Comparison of ENCODE assay signal across 22 cellular contexts in the genomic region with DNA sequence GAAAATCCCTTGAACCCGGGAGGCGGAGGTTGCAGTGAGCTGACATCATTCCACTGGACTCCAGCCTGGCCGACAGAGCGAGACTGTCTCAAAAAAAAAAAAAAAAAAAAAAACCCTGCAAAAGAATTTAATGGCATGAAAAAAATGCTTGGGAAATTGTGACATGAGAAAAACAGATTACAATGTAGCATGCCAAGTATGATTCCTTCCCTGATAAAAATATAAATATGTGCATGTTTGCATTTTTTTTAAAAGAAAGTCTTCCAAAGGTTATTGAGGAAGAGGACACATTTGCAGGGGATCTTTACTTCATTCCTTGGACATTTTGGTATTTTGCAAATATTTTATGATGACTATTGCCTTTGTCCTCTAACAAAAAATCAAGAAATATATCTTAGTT. TPM values are rescaled to one million over a fixed set of nuclear protein-coding genes. Genes with fewer than 3 reads are reported as not detected.
"Had no signal": no experiment of that assay in that cellular context is flagged by ENCODE, and none has a peak within 500 bp of the region (broad histone marks: within the 10 kb centered on the region; RNA-seq: fewer than 3 reads in every experiment).

No MANE protein-coding gene starts in this region.

- FAIRE-seq: TTC549 had no signal

- H3K27ac Mint-ChIP-seq: activated B cell treated with CpG ODN at 0.5 μM for 24 hours; activated CD8-positive, alpha-beta T cell treated with anti-CD3 and anti-CD28 coated beads for 36 hours; activated naive CD4-positive, alpha-beta T cell treated with anti-CD3 and anti-CD28 coated beads, Interleukin-2, amount 50 U/mL, for 72 hours; nephron had no signal

- H3K27me3 ChIP-seq: colonic mucosa, transverse colon had no signal

- H3K4me3 Mint-ChIP-seq: activated B cell treated with CpG ODN at 0.5 μM for 24 hours; activated CD8-positive, alpha-beta T cell treated with anti-CD3 and anti-CD28 coated beads for 36 hours; activated T-cell treated with anti-CD3 and anti-CD28 coated beads, Interleukin-2, amount 50 U/mL, for 4 hours; nephron had no signal

- H3K4me2 ChIP-seq: smooth muscle cell had no signal

- H3K36me3 ChIP-seq: colonic mucosa, lower lobe of right lung, prostate gland, transverse colon had no signal

- H3K4me3 ChIP-seq: colonic mucosa, lower lobe of right lung, prostate gland, smooth muscle cell, transverse colon had no signal

- H3K27me3 Mint-ChIP-seq: activated CD8-positive, alpha-beta T cell treated with anti-CD3 and anti-CD28 coated beads for 36 hours had no signal

- DNase-seq: activated B cell treated with CpG ODN at 0.5 μM for 24 hours; activated CD4-positive, alpha-beta T cell treated with anti-CD3 and anti-CD28 coated beads for 48 hours; activated CD8-positive, alpha-beta T cell treated with anti-CD3 and anti-CD28 coated beads for 36 hours; activated effector memory CD4-positive, alpha-beta T cell treated with anti-CD3 and anti-CD28 coated beads, Interleukin-2, amount 50 U/mL, for 16 hours; activated T-cell treated with anti-CD3 and anti-CD28 coated beads, Interleukin-2, amount 50 U/mL, for 4 hours; amniotic stem cell; caudate nucleus; colonic mucosa; hippocampal formation; lower lobe of right lung; nucleus accumbens; right cardiac atrium; stimulated activated CD4-positive, alpha-beta T cell treated with anti-CD3 and anti-CD28 coated beads, Interleukin-4, amount 100 ng/mL, for 4 hours; stimulated activated CD8-positive, alpha-beta memory T cell treated with anti-CD3 and anti-CD28 coated beads, Interleukin-4, amount 100 ng/mL, for 48 hours; stimulated activated naive CD4-positive, alpha-beta T cell treated with Interleukin-2 at 50 U/mL for 16 hours; SW 1271; transverse colon had no signal

- H3K4me1 Mint-ChIP-seq: activated B cell treated with CpG ODN at 0.5 μM for 24 hours, nephron had no signal

- H3K9me3 ChIP-seq: colonic mucosa, lower lobe of right lung, prostate gland, transverse colon had no signal

- H3K9me3 Mint-ChIP-seq: activated B cell treated with CpG ODN at 0.5 μM for 24 hours; activated CD8-positive, alpha-beta T cell treated with anti-CD3 and anti-CD28 coated beads for 36 hours; activated naive CD4-positive, alpha-beta T cell treated with anti-CD3 and anti-CD28 coated beads, Interleukin-2, amount 50 U/mL, for 72 hours; activated T-cell treated with anti-CD3 and anti-CD28 coated beads, Interleukin-2, amount 50 U/mL, for 4 hours; nephron had no signal

- H3K27ac ChIP-seq: colonic mucosa, lower lobe of right lung, prostate gland, transverse colon had no signal

- H3K4me1 ChIP-seq: colonic mucosa, lower lobe of right lung, prostate gland, transverse colon had no signal

- ATAC-seq: activated CD8-positive, alpha-beta T cell treated with anti-CD3 and anti-CD28 coated beads for 36 hours; activated naive CD4-positive, alpha-beta T cell treated with anti-CD3 and anti-CD28 coated beads, Interleukin-2, amount 50 U/mL, for 72 hours; activated T-cell treated with anti-CD3 and anti-CD28 coated beads, Interleukin-2, amount 50 U/mL, for 4 hours; lower lobe of right lung; right cardiac atrium had no signal

- H3K36me3 Mint-ChIP-seq: activated naive CD4-positive, alpha-beta T cell treated with anti-CD3 and anti-CD28 coated beads, Interleukin-2, amount 50 U/mL, for 72 hours had no signal

RNA-seq across cellular contexts. Expression of gene ZBTB32, which starts 14.5 kb away (rescaled TPM):
- total RNA-seq: right cardiac atrium, smooth muscle cell, transverse colon had no signal
- polyA plus RNA-seq: right cardiac atrium had no signal

RNA-seq across cellular contexts. Expression of gene UPK1A, which starts 23.5 kb away (rescaled TPM):
- total RNA-seq: activated B cell treated with CpG ODN at 0.5 μM for 24 hours, colonic mucosa, lower lobe of right lung, right cardiac atrium, transverse colon had no signal
- polyA plus RNA-seq: right cardiac atrium had no signal

RNA-seq across cellular contexts. Expression of gene ETV2, which starts 48.3 kb away (rescaled TPM):
- total RNA-seq: activated B cell treated with CpG ODN at 0.5 μM for 24 hours, smooth muscle cell had no signal
